ENCODE assay signal across 19 cellular contexts in genomic region chr1:164510435-164510834, GRCh38. TPM values are rescaled to one million over a fixed set of nuclear protein-coding genes. Genes with fewer than 3 reads are reported as not detected.
DNase-seq lines count a peak whose midpoint lies in the region; ATAC-seq and TF ChIP-seq lines count a peak whose summit lies in the region.
"Had no signal": no experiment of that assay in that cellular context is flagged by ENCODE, and none has a peak within 500 bp of the region (broad histone marks: within the 10 kb centered on the region; RNA-seq: fewer than 3 reads in every experiment).

No MANE protein-coding gene starts in this region.

- RAD21 ChIA-PET in HCT116 (lab: Charles Lee; ENCODE audit: low non-redundant PET in 1 of 2, low total read pairs in 2 of 2, uncharacterized antibody in 2 of 2, unreplicated experiment in 2 of 2), result no interaction called here

- peak; percentile 38 for TF ChIP-seq CTCF in AG09309 (IDR thresholded peaks at IDR 0.05; ENCODE audit: control insufficient read depth, insufficient read depth, low read depth, low read length, missing control alignments)
- TF ChIP-seq CTCF in HCT116 (IDR thresholded peaks at IDR 0.05 in 2 of 3, conservative IDR thresholded peaks at IDR 0.05 in 1 of 3; ENCODE audit: borderline replicate concordance in 1 of 3, insufficient read depth in 1 of 3, low read depth in 2 of 3, low read length in 2 of 3), result no peak; a peak in 1 of 6 replicates
- peak; percentile 23 for TF ChIP-seq CTCF in foreskin keratinocyte (conservative IDR thresholded peaks at IDR 0.05)
- TF ChIP-seq CTCF in omental fat pad (IDR thresholded peaks at IDR 0.05), result no peak

- H3K27me3 ChIP-seq in HCT116 (ENCODE audit: insufficient read depth, low read length) (no peaks in the 10 kb centered on the region; the same call in 1 of the 2 replicates), foreskin keratinocyte (no peaks in the 10 kb centered on the region)
- H3K27me3 ChIP-seq: breast epithelium had no signal

- no peak for TF ChIP-seq POLR2A in HCT116 (IDR thresholded peaks at IDR 0.05; ENCODE audit: borderline replicate concordance, extremely low read depth, insufficient read depth, insufficient read length)

- no TSS peak for BruUV-seq in HCT116 (replicated peaks; lab: Mats Ljungman, UMichigan)

- TF ChIP-seq RAD21 in HCT116 (IDR thresholded peaks at IDR 0.05; ENCODE audit: low read depth), result peak; percentile 64

- no peaks in the 10 kb centered on the region for H3K36me3 ChIP-seq in HCT116 (ENCODE audit: control insufficient read depth in 1 of 2, insufficient read depth in 2 of 2, low read length in 2 of 2)
- H3K36me3 ChIP-seq: breast epithelium had no signal

- intact Hi-C loops in HCT116 (cut with micrococcal nuclease), result loop anchor here (1.0 to 10.0 kb wide), 2 partner anchors 277 to 336 kb away; no protein-coding TSS in a partner anchor
- intact Hi-C loops in posterior cingulate gyrus (cut with DNase I), result no loop called here

- no peaks in the 10 kb centered on the region for H4K20me1 ChIP-seq in HCT116 (ENCODE audit: insufficient read depth)

- no peak overlapping the region for H3K4me3 ChIP-seq in AG09309 (ENCODE audit: control insufficient read depth, low read depth, low read length)
- no peak overlapping the region for H3K4me3 ChIP-seq in HCT116 (replicated peaks in 1 of 2; ENCODE audit: low read depth in 1 of 2, low read length in 2 of 2)
- H3K4me3 ChIP-seq: breast epithelium had no signal

- H3K4me1 ChIP-seq in HCT116 (ENCODE audit: control insufficient read depth in 1 of 2, insufficient read depth in 2 of 2, low read length in 2 of 2), result no peaks in the 10 kb centered on the region
- no peaks in the 10 kb centered on the region for H3K4me1 ChIP-seq in foreskin keratinocyte
- H3K4me1 ChIP-seq: breast epithelium had no signal

- no peak overlapping the region for H3K27ac ChIP-seq in HCT116 (ENCODE audit: low read depth, low read length)
- no peak overlapping the region for H3K27ac ChIP-seq in foreskin keratinocyte
- H3K27ac ChIP-seq: breast epithelium had no signal

- H3K9ac ChIP-seq in HCT116 (ENCODE audit: low read length), result no peak overlapping the region

- H3K9me2 ChIP-seq in HCT116 (ENCODE audit: insufficient read depth), result no peaks in the 10 kb centered on the region

- H3K79me2 ChIP-seq in HCT116 (ENCODE audit: insufficient read depth, low read length), result no peaks in the 10 kb centered on the region

- POLR2A ChIA-PET in HCT116 (lab: Charles Lee), result no interaction called here

- CTCF ChIA-PET in HCT116 (lab: Charles Lee), result no interaction called here

- no peak overlapping the region for H2AFZ ChIP-seq in HCT116 (ENCODE audit: low read depth, low read length, poor library complexity, severe bottlenecking)

- H3K4me2 ChIP-seq in HCT116 (ENCODE audit: low read length), result no peak overlapping the region

- DNase-seq in AG09309 (ENCODE audit: low read depth), result peak; percentile 11
- no peak for DNase-seq in HCT116 (ENCODE audit: low read depth, low spot score)
- peak; percentile 21 for DNase-seq in amniotic epithelial cell (ENCODE audit: low read depth)
- no peak for DNase-seq in foreskin keratinocyte
- no peak for DNase-seq in SHP77 treated with DMSO at 0.1 percent for 48 hours (lab: John Stamatoyannopoulos, UW)
- no peak for DNase-seq in omental fat pad (ENCODE audit: low spot score)
- DNase-seq in posterior cingulate gyrus, result no peak
- DNase-seq: activated naive CD4-positive, alpha-beta T cell treated with Interleukin-2 at 50 U/mL for 16 hours; effector CD8-positive, alpha-beta T cell; head of caudate nucleus; left cardiac atrium; NCI-H1436; NCI-H524; T-cell had no signal

- ATAC-seq in HCT116 (no peak; the same call in 1 of the 2 replicates), foreskin keratinocyte (no peak), omental fat pad (ENCODE audit: low FRiP score) (no peak), GM19395 (IDR thresholded peaks at IDR 0.05; ENCODE audit: unreplicated experiment) (no peak)
- ATAC-seq: activated CD4-positive, CD25-positive, alpha-beta regulatory T cell treated with anti-CD3 and anti-CD28 coated beads, Interleukin-2, amount 50 U/mL, for 24 hours; Panc1; T-cell had no signal

- no peaks in the 10 kb centered on the region for H3K9me3 ChIP-seq in HCT116 (ENCODE audit: control insufficient read depth in 1 of 2, insufficient read depth in 1 of 2, low read depth in 1 of 2, low read length in 2 of 2)
- H3K9me3 ChIP-seq: breast epithelium had no signal

TF ChIP-seq in HCT116, 20 proteins besides CTCF, POLR2A, EP300 and RAD21:
- no peak for TF ChIP-seq SP1 (IDR thresholded peaks at IDR 0.05; ENCODE audit: low read depth)
- TF ChIP-seq CEBPB (IDR thresholded peaks at IDR 0.05; ENCODE audit: low read depth), result no peak
- no peak for TF ChIP-seq EGR1 (IDR thresholded peaks at IDR 0.05; ENCODE audit: low read depth)
- no peak for TF ChIP-seq JUND (IDR thresholded peaks at IDR 0.05)
- TF ChIP-seq, protein P1, sequence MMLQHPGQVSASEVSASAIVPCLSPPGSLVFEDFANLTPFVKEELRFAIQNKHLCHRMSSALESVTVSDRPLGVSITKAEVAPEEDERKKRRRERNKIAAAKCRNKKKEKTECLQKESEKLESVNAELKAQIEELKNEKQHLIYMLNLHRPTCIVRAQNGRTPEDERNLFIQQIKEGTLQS (IDR thresholded peaks at IDR 0.05), result no peak
- TF ChIP-seq SIN3A (IDR thresholded peaks at IDR 0.05; ENCODE audit: low read depth), result no peak
- TF ChIP-seq CBX3 (IDR thresholded peaks at IDR 0.05; ENCODE audit: low read depth), result no peak

RNA-seq across cellular contexts. Expression of gene PBX1, which starts 48.5 kb away (rescaled TPM):
- total RNA-seq in HCT116 (2021; ENCODE audit: unreplicated experiment) (29.6 TPM), foreskin keratinocyte (2.8 and 3.3 TPM in 2 replicates), omental fat pad (10 to 100 TPM; 33.3 to 61.8 (median 56.2) TPM)
- 6.4 and 7.6 TPM in 2 replicates for polyA plus RNA-seq in HCT116 (2012)
- polyA plus RNA-seq in foreskin keratinocyte, result 1.1 and 1.3 TPM in 2 replicates
- polyA plus RNA-seq: CD14-positive monocyte had no signal

Comparison
In these comparisons a context has a peak if more than half of its experiments do, and no peak if none do; other contexts are left out.
1. DNase-seq: peak in AG09309 (single experiment) and amniotic epithelial cell (single experiment); none in HCT116 (single experiment), foreskin keratinocyte (0 of 2), SHP77 treated with DMSO at 0.1 percent for 48 hours (single experiment), omental fat pad (single experiment) and posterior cingulate gyrus (0 of 10).
2. CTCF ChIP-seq: peak in AG09309 (single experiment) and foreskin keratinocyte (single experiment); none in HCT116 (0 of 3) and omental fat pad (0 of 3).